In genomic region chr19:4007021-4007835, GRCh38 we compare ENCODE assay signal across 8 cellular contexts. TPM values are rescaled to one million over a fixed set of nuclear protein-coding genes. Genes with fewer than 3 reads are reported as not detected.
DNase-seq lines count a peak whose midpoint lies in the region; ATAC-seq, FAIRE-seq and TF ChIP-seq lines count a peak whose summit lies in the region.

Gene PIAS4 (plus strand): TSS chr19:4007736. CDS start chr19:4007761, 25 bp downstream.

- FAIRE-seq in GM12891 (lab: Jason Lieb, UNC): peak; percentile 99

- TF ChIP-seq CTCF in heart left ventricle (IDR thresholded peaks at IDR 0.05) (no peak), upper lobe of left lung (IDR thresholded peaks at IDR 0.05) (peak in 4 of 6 experiments; percentile 29 to 50 (median 36))

- H3K27me3 ChIP-seq in heart left ventricle: no peaks in the 10 kb centered on the region
- no peaks in the 10 kb centered on the region for H3K27me3 ChIP-seq in upper lobe of left lung

- 0 to 1% (median 1%) methylated on average over 52 to 89 of the region's 91 CpGs for WGBS in adipose tissue, 3 donors
- WGBS in heart left ventricle, 4 donors: 0 to 1% (median 0%) methylated on average over 6 to 91 of the region's 91 CpGs
- 0 to 1% methylated on average over 4 to 34 of the region's 91 CpGs for WGBS in upper lobe of left lung, 2 donors

- H3K4me1 ChIP-seq in heart left ventricle: peaks cover 3 to 47% (median 36%) of the 10 kb centered on the region in 12 donors
- peaks cover 26 to 49% (median 41%) of the 10 kb centered on the region in 4 donors for H3K4me1 ChIP-seq in upper lobe of left lung

- no peaks in the 10 kb centered on the region for H3K27me3 Mint-ChIP-seq in T-cell

- ATAC-seq in HG02763 (IDR thresholded peaks at IDR 0.05; ENCODE audit: unreplicated experiment) (peak; percentile 82), T-cell (replicated peaks in 1 of 4) (peak; percentile 89 to 94 (median 90)), heart left ventricle (peak; percentile 91 to 96 (median 95)), upper lobe of left lung (ENCODE audit: low FRiP score in 2 of 2) (peak; percentile 95 to 97)

- CTCF ChIA-PET in T-cell (lab: Charles Lee): interaction anchor here (0.5 to 2.9 kb wide), 8 partner anchors 10 to 336 kb away, joined by 3 to 19 read pairs (median 3); partner anchors contain the start of genes EEF2 (in 1 of the 2) and ZBTB7A (in 1 of the 2)

- TF ChIP-seq POLR2A in GM12891 (IDR thresholded peaks at IDR 0.05; ENCODE audit: low read depth, low read length) (peak; percentile 66; the same call in 1 of the 2 replicates), heart left ventricle (IDR thresholded peaks at IDR 0.05) (peak in 1 of 2 donors; percentile 61), upper lobe of left lung (IDR thresholded peaks at IDR 0.05) (peak in 2 of 4 donors; percentile 36 to 76)

- POLR2A ChIA-PET in T-cell (lab: Charles Lee): interaction anchor here (0.5 to 0.6 kb wide), 3 partner anchors 20 to 32 kb away, joined by 3 to 13 read pairs (median 9); no protein-coding TSS in a partner anchor

- intact Hi-C loops in heart left ventricle (cut with DNase I): loop anchor here in 5 of 10 donors (5.0 to 10.0 kb wide), 3 partner anchors 55 to 175 kb away; partner anchors contain the start of genes MAP2K2 (in 2 of the 5), ANKRD24 (in 1 of the 5) and SIRT6 (in 1 of the 5)
- intact Hi-C loops in posterior vena cava (cut with DNase I): no loop called here

- TF ChIP-seq EP300 in upper lobe of left lung (IDR thresholded peaks at IDR 0.05): no peak

- H3K4me3 ChIP-seq in heart left ventricle (peak within 1 kb of the TSS; percentile 64 to 99 (median 86)), upper lobe of left lung (peak within 1 kb of the TSS; percentile 88 to 99 (median 92))

- H3K9me3 ChIP-seq in heart left ventricle (no peaks in the 10 kb centered on the region), upper lobe of left lung (no peaks in the 10 kb centered on the region)

- peak within 1 kb of the TSS; percentile 59 to 83 for H3K27ac Mint-ChIP-seq in T-cell

- DNase-seq in GM12891 (ENCODE audit: insufficient read length, low spot score) (peak; percentile 99), NCI-H1436 (lab: John Stamatoyannopoulos, UW) (peak; percentile 96), T-cell (peak; percentile 91 to 98 (median 95)), heart left ventricle (peak; percentile 95 to 98 (median 96)), posterior vena cava (ENCODE audit: low spot score) (peak; percentile 98), upper lobe of left lung (peak; percentile 96 to 100)

- H3K4me1 Mint-ChIP-seq in T-cell: peaks cover 23 to 34% (median 33%) of the 10 kb centered on the region in 3 donors

- H3K27ac ChIP-seq in adipose tissue (ENCODE audit: low read depth, low read length) (no peak within 1 kb of the TSS), heart left ventricle (peak within 1 kb of the TSS; percentile 78 to 98 (median 88)), upper lobe of left lung (peak within 1 kb of the TSS; percentile 79 to 96 (median 86))

- peak within 1 kb of the TSS; percentile 78 to 83 (median 82) for H3K4me3 Mint-ChIP-seq in T-cell

- no peaks in the 10 kb centered on the region for H3K36me3 Mint-ChIP-seq in T-cell

- H3K9me3 Mint-ChIP-seq in T-cell: no peaks in the 10 kb centered on the region

- H3K36me3 ChIP-seq in heart left ventricle (peaks cover 0 to 11% (median 0%) of the 10 kb centered on the region in 9 donors), upper lobe of left lung (peaks cover 0 to 6% (median 1%) of the 10 kb centered on the region in 4 donors)

TF ChIP-seq in GM12891, 5 proteins besides CTCF, POLR2A, EP300 and RAD21:
- TF ChIP-seq SPI1 (IDR thresholded peaks at IDR 0.05; ENCODE audit: low read depth, low read length): no peak
- no peak for TF ChIP-seq POU2F2 (IDR thresholded peaks at IDR 0.05; ENCODE audit: low read depth, low read length)
- TF ChIP-seq TAF1 (IDR thresholded peaks at IDR 0.05; ENCODE audit: low read depth, low read length): peak; percentile 87
- TF ChIP-seq POLR2AphosphoS5 (IDR thresholded peaks at IDR 0.05; ENCODE audit: low read depth, low read length): peak; percentile 54

RNA-seq across cellular contexts. Expression of gene PIAS4, which starts in this region (rescaled TPM):
- polyA plus RNA-seq in GM12891 (2012; ENCODE audit: low read depth, missing spikeins): 14.1 TPM
- total RNA-seq in T-cell: 10 to 100 TPM; 21.8 to 42.6 (median 31.4) TPM
- 10 to 100 TPM in 2 of 3 donors, 1 to 10 TPM in 1; 9.0 to 13.3 (median 10.9) TPM for polyA plus RNA-seq in adipose tissue
- 10 to 100 TPM; 12.5 to 19.1 (median 15.3) TPM for total RNA-seq in heart left ventricle
- 10 to 100 TPM; 12.3 to 15.4 TPM for polyA plus RNA-seq in heart left ventricle
- total RNA-seq in posterior vena cava: 10 to 100 TPM; 14.4 to 16.1 TPM
- total RNA-seq in upper lobe of left lung: 10 to 100 TPM; 13.7 to 53.4 (median 21.9) TPM

Comparison
In these comparisons a context has a peak if more than half of its experiments do, and no peak if none do; other contexts are left out.
1. CTCF ChIP-seq: peak in upper lobe of left lung (4 of 6); none in heart left ventricle (0 of 12).
2. Peak in every context shown above with its lines, with median percentiles within 50 percentile points of each other: DNase-seq and ATAC-seq.